ENCODE assay signal across 7 cellular contexts in genomic region chr19:41940443-41941409, GRCh38. TPM values are rescaled to one million over a fixed set of nuclear protein-coding genes. Genes with fewer than 3 reads are reported as not detected.
A peak's percentile ranks its signal among the peaks of the same experiment; 100 is the strongest.
DNase-seq lines count a peak whose midpoint lies in the region; ATAC-seq and TF ChIP-seq lines count a peak whose summit lies in the region.

No MANE protein-coding gene starts in this region.

- peaks cover 40% of the 10 kb centered on the region for H3K4me1 Mint-ChIP-seq in T-helper 17 cell

- TF ChIP-seq POLR2A in GM18505 (IDR thresholded peaks at IDR 0.05; ENCODE audit: borderline replicate concordance, extremely low read depth, insufficient read depth, insufficient read length), result peak; percentile 47

- H3K4me3 Mint-ChIP-seq in T-helper 17 cell, result peak overlapping the region; percentile 93

- H3K4me3 ChIP-seq in fibroblast of the aortic adventitia (ENCODE audit: low read depth, low read length) (peak overlapping the region; percentile 57), skin epidermis (peak overlapping the region; percentile 30 to 49 (median 43))

- POLR2A ChIA-PET in HEK293T (lab: Yijun Ruan, JAX), result interaction anchor here (1.7 kb wide), 1 partner anchor 80 kb away, joined by 7 read pairs; the partner anchor contains the start of gene RPS19

- H3K9me3 ChIP-seq in T-helper 17 cell (ENCODE audit: control insufficient read depth, low read length, poor library complexity, severe bottlenecking), result no peaks in the 10 kb centered on the region

- ATAC-seq in GM18505 (IDR thresholded peaks at IDR 0.05; ENCODE audit: unreplicated experiment) (no peak), T-helper 17 cell (no peak), HG02610 (IDR thresholded peaks at IDR 0.05; ENCODE audit: unreplicated experiment) (no peak)

- peaks cover 11% of the 10 kb centered on the region for H3K27me3 Mint-ChIP-seq in T-helper 17 cell

- peak overlapping the region; percentile 77 for H3K27ac Mint-ChIP-seq in T-helper 17 cell

- CTCF ChIA-PET in HEK293T (lab: Yijun Ruan, JAX), result interaction anchor here (0.6 kb wide), 1 partner anchor 68 kb away, joined by 3 read pairs; no protein-coding TSS in a partner anchor

- no peak for TF ChIP-seq CTCF in fibroblast of the aortic adventitia (IDR thresholded peaks at IDR 0.05; ENCODE audit: insufficient read depth, low read length)

- H3K36me3 Mint-ChIP-seq in T-helper 17 cell (ENCODE audit: low read depth), result no peaks in the 10 kb centered on the region

- no peak for DNase-seq in T-helper 17 cell
- no peak for DNase-seq in fibroblast of the aortic adventitia (ENCODE audit: low read depth)
- no peak for DNase-seq in HEK293T (ENCODE audit: extremely low spot score)
- no peak for DNase-seq in GM19240 (ENCODE audit: insufficient read length, low spot score)

- peak overlapping the region in 16 of 21 experiments; percentile 3 to 82 (median 52) for H3K27ac ChIP-seq in skin epidermis

TF ChIP-seq in HEK293T, 16 proteins besides CTCF, POLR2A, EP300 and RAD21:
- no peak for TF ChIP-seq LEF1 (IDR thresholded peaks at IDR 0.05; ENCODE audit: borderline replicate concordance)

RNA-seq across cellular contexts. Expression of gene ERFL, which starts 12.5 kb away (rescaled TPM):
- 1 to 10 TPM; 2.4 to 3.1 TPM for total RNA-seq in T-helper 17 cell
- total RNA-seq in fibroblast of the aortic adventitia (ENCODE audit: low replicate concordance), result 0.57 TPM in 1 of 2 replicates, not detected in the other

RNA-seq across cellular contexts. Expression of gene RABAC1, which starts 18.4 kb away (rescaled TPM):
- total RNA-seq in T-helper 17 cell (10 to 100 TPM; 90.1 to 98.3 TPM), fibroblast of the aortic adventitia (ENCODE audit: low replicate concordance) (122 and 201 TPM in 2 replicates)

RNA-seq across cellular contexts. Expression of gene ATP1A3, which starts 53.3 kb away (rescaled TPM):
- 1 to 10 TPM; 2.2 to 4.9 TPM for total RNA-seq in T-helper 17 cell
- not detected in 2 replicates for total RNA-seq in fibroblast of the aortic adventitia (ENCODE audit: low replicate concordance)

RNA-seq across cellular contexts. Expression of gene ARHGEF1, which starts 57.7 kb away (rescaled TPM):
- total RNA-seq in T-helper 17 cell (100 to 1,000 TPM; 929 to 961 TPM), fibroblast of the aortic adventitia (ENCODE audit: low replicate concordance) (26.8 and 57.6 TPM in 2 replicates)
